1 cellular context compared by ENCODE assay signal in the genomic region with DNA sequence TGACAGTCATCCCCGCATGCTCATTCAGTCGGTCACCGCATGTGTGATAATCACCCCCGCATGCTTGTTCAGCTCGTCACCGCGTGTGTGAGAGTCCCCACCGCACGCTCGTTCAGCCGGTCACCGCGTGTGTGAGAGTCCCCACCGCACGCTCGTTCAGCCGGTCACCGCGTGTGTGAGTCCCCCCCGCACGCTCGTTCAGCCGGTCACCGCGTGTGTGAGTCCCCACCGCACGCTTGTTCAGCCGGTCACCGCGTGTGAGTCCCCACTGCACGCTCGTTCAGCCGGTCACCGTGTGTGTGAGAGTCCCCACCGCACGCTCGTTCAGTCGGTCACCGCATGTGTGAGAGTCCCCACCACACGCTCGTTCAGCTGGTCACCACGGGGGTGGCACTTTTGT.
A peak's percentile ranks its signal among the peaks of the same experiment; 100 is the strongest.
TF ChIP-seq lines count a peak whose summit lies in the region.

No MANE protein-coding gene starts in this region.

TF ChIP-seq in HepG2, 621 proteins besides CTCF, POLR2A, EP300 and RAD21:
- 0 out of 2 replicates have a peak, but pooled peaks have one; percentile 44 for TF ChIP-seq RBFOX2 (IDR thresholded peaks at IDR 0.05; ENCODE audit: low read depth, low read length)
- no peak for TF ChIP-seq KDM1A (CRISPR knock-in tag; IDR thresholded peaks at IDR 0.05)
- TF ChIP-seq, protein P1, sequence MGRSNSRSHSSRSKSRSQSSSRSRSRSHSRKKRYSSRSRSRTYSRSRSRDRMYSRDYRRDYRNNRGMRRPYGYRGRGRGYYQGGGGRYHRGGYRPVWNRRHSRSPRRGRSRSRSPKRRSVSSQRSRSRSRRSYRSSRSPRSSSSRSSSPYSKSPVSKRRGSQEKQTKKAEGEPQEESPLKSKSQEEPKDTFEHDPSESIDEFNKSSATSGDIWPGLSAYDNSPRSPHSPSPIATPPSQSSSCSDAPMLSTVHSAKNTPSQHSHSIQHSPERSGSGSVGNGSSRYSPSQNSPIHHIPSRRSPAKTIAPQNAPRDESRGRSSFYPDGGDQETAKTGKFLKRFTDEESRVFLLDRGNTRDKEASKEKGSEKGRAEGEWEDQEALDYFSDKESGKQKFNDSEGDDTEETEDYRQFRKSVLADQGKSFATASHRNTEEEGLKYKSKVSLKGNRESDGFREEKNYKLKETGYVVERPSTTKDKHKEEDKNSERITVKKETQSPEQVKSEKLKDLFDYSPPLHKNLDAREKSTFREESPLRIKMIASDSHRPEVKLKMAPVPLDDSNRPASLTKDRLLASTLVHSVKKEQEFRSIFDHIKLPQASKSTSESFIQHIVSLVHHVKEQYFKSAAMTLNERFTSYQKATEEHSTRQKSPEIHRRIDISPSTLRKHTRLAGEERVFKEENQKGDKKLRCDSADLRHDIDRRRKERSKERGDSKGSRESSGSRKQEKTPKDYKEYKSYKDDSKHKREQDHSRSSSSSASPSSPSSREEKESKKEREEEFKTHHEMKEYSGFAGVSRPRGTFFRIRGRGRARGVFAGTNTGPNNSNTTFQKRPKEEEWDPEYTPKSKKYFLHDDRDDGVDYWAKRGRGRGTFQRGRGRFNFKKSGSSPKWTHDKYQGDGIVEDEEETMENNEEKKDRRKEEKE (IDR thresholded peaks at IDR 0.05), result no peak
- no peak for TF ChIP-seq STAG1 (CRISPR knock-in tag; IDR thresholded peaks at IDR 0.05)
- TF ChIP-seq ZC3H4 (CRISPR knock-in tag; IDR thresholded peaks at IDR 0.05; ENCODE audit: borderline replicate concordance), result no peak
- no peak for TF ChIP-seq FOXA3 (CRISPR knock-in tag; IDR thresholded peaks at IDR 0.05)
- TF ChIP-seq AGO2 (optimal IDR thresholded peaks at IDR 0.05; ENCODE audit: low read depth, low read length), result peak; percentile 41
- no peak for TF ChIP-seq BORCS8-MEF2B (CRISPR knock-in tag; IDR thresholded peaks at IDR 0.05)
- no peak for TF ChIP-seq ZNF670 (CRISPR knock-in tag; IDR thresholded peaks at IDR 0.05; ENCODE audit: borderline replicate concordance)
- TF ChIP-seq ZNF407 (CRISPR knock-in tag; IDR thresholded peaks at IDR 0.05; ENCODE audit: not compliant biosample characterization), result no peak
